ENCODE assay signal across 22 cellular contexts in genomic region chr3:170507063-170507462, GRCh38.
DNase-seq lines count a peak whose midpoint lies in the region; TF ChIP-seq lines count a peak whose summit lies in the region.
"Had no signal": no experiment of that assay in that cellular context is flagged by ENCODE, and none has a peak within 500 bp of the region (broad histone marks: within the 10 kb centered on the region; RNA-seq: fewer than 3 reads in every experiment).

No MANE protein-coding gene starts in this region.

- no peaks in the 10 kb centered on the region for H3K36me3 ChIP-seq in ACC112 (ENCODE audit: insufficient read depth, low read length)
- H3K36me3 ChIP-seq: HAP-1, transverse colon had no signal

- no peaks in the 10 kb centered on the region; the same call in 1 of the 2 replicates for H3K27me3 Mint-ChIP-seq in HFFc6 (ENCODE audit: insufficient read depth)
- no peaks in the 10 kb centered on the region for H3K27me3 Mint-ChIP-seq in chondrocyte (ENCODE audit: low read depth)
- no peaks in the 10 kb centered on the region for H3K27me3 Mint-ChIP-seq in neural crest cell (ENCODE audit: low read depth)

- peaks cover 11% of the 10 kb centered on the region for H3K4me1 ChIP-seq in ACC112 (ENCODE audit: control insufficient read depth, insufficient read depth, low read length, unreplicated experiment)
- H3K4me1 ChIP-seq: foreskin keratinocyte, transverse colon had no signal

- peak overlapping the region; percentile 14 for H3K27ac ChIP-seq in ACC112 (ENCODE audit: low read depth, low read length)
- H3K27ac ChIP-seq: foreskin keratinocyte, skin epidermis, transverse colon had no signal

- no peak for DNase-seq in HFFc6
- no peak for DNase-seq in chondrocyte (ENCODE audit: low spot score)
- DNase-seq in neural crest cell (ENCODE audit: low read depth, low spot score), result no peak
- DNase-seq in stimulated activated CD4-positive, alpha-beta T cell treated with anti-CD3 and anti-CD28 coated beads, Interleukin-2, amount 100 ng/mL, for 24 hours, result no peak
- no peak for DNase-seq in amniotic stem cell (lab: John Stamatoyannopoulos, UW)
- no peak for DNase-seq in NCI-H2081 (lab: John Stamatoyannopoulos, UW)
- DNase-seq in stimulated activated naive CD4-positive, alpha-beta T cell (lab: John Stamatoyannopoulos, UW), result no peak
- DNase-seq: activated CD4-positive, alpha-beta T cell treated with anti-CD3 and anti-CD28 coated beads for 36 hours; activated CD8-positive, alpha-beta memory T cell treated with anti-CD3 and anti-CD28 coated beads for 24 hours; activated naive CD4-positive, alpha-beta T cell; activated T-cell treated with anti-CD3 and anti-CD28 coated beads, Interleukin-2, amount 50 U/mL, for 24 hours; foreskin keratinocyte; immature natural killer cell; Karpas-422; NCI-H187 treated with DMSO at 0.1 percent for 48 hours; NCI-H226; stimulated activated CD4-positive, alpha-beta T cell treated with anti-CD3 and anti-CD28 coated beads, Interleukin-4, amount 100 ng/mL, for 24 hours; stimulated activated naive CD8-positive, alpha-beta T cell treated with anti-CD3 and anti-CD28 coated beads, Interleukin-15, Interleukin-2, amounts not matched to agents 100 U/mL and 50 U/mL, for 24 hours; transverse colon had no signal

- no peaks in the 10 kb centered on the region for H3K27me3 ChIP-seq in ACC112 (ENCODE audit: insufficient read depth, low read length)
- H3K27me3 ChIP-seq: foreskin keratinocyte, transverse colon had no signal

- H3K4me3 ChIP-seq in ACC112 (ENCODE audit: low read depth, low read length), result no peak overlapping the region
- H3K4me3 ChIP-seq: HAP-1, skin epidermis, transverse colon had no signal

- H2AFZ ChIP-seq in ACC112 (ENCODE audit: low read length, unreplicated experiment), result peak overlapping the region; percentile 36

- H3K4me1 Mint-ChIP-seq in HFFc6 (ENCODE audit: low read depth) (peaks cover 27% of the 10 kb centered on the region), chondrocyte (ENCODE audit: low read depth) (peaks cover 12% of the 10 kb centered on the region), neural crest cell (peaks cover 4% of the 10 kb centered on the region)
- H3K4me1 Mint-ChIP-seq: activated CD4-positive, alpha-beta T cell treated with anti-CD3 and anti-CD28 coated beads for 36 hours; immature natural killer cell had no signal

- H3K27ac Mint-ChIP-seq in HFFc6 (peak overlapping the region; percentile 80), chondrocyte (ENCODE audit: unreplicated experiment) (peak overlapping the region; percentile 65), neural crest cell (ENCODE audit: unreplicated experiment) (peak overlapping the region; percentile 22)
- H3K27ac Mint-ChIP-seq: activated CD4-positive, alpha-beta T cell treated with anti-CD3 and anti-CD28 coated beads for 36 hours; activated T-cell treated with anti-CD3 and anti-CD28 coated beads, Interleukin-2, amount 50 U/mL, for 24 hours; immature natural killer cell had no signal

- no peaks in the 10 kb centered on the region for H3K36me3 Mint-ChIP-seq in HFFc6 (ENCODE audit: low read depth)
- no peaks in the 10 kb centered on the region for H3K36me3 Mint-ChIP-seq in chondrocyte (ENCODE audit: low read depth)
- H3K36me3 Mint-ChIP-seq in neural crest cell (ENCODE audit: low read depth), result no peaks in the 10 kb centered on the region
- H3K36me3 Mint-ChIP-seq: immature natural killer cell had no signal

- no peaks in the 10 kb centered on the region for H3K9me3 Mint-ChIP-seq in HFFc6
- no peaks in the 10 kb centered on the region for H3K9me3 Mint-ChIP-seq in chondrocyte (ENCODE audit: low read depth)
- no peaks in the 10 kb centered on the region for H3K9me3 Mint-ChIP-seq in neural crest cell
- H3K9me3 Mint-ChIP-seq: activated T-cell treated with anti-CD3 and anti-CD28 coated beads, Interleukin-2, amount 50 U/mL, for 24 hours; immature natural killer cell had no signal

- H3K4me3 Mint-ChIP-seq in HFFc6 (no peak overlapping the region), chondrocyte (ENCODE audit: unreplicated experiment) (no peak overlapping the region), neural crest cell (no peak overlapping the region)
- H3K4me3 Mint-ChIP-seq: activated CD4-positive, alpha-beta T cell treated with anti-CD3 and anti-CD28 coated beads for 36 hours; activated T-cell treated with anti-CD3 and anti-CD28 coated beads, Interleukin-2, amount 50 U/mL, for 24 hours; immature natural killer cell had no signal

- no peaks in the 10 kb centered on the region for H3K79me2 ChIP-seq in ACC112 (ENCODE audit: control insufficient read depth, insufficient read depth, low read length, unreplicated experiment)

- no peak for TF ChIP-seq CTCF in HFFc6 (IDR thresholded peaks at IDR 0.05)
- no peak for TF ChIP-seq CTCF in chondrocyte (IDR thresholded peaks at IDR 0.05)
- no peak for TF ChIP-seq CTCF in neural crest cell (conservative IDR thresholded peaks at IDR 0.05)

Comparison
In these comparisons a context has a peak if more than half of its experiments do, and no peak if none do; other contexts are left out.
1. H3K27ac Mint-ChIP-seq: peak in every context shown above with its lines; median percentile 80 in HFFc6; 65 in chondrocyte; 22 in neural crest cell.